In the genomic region with DNA sequence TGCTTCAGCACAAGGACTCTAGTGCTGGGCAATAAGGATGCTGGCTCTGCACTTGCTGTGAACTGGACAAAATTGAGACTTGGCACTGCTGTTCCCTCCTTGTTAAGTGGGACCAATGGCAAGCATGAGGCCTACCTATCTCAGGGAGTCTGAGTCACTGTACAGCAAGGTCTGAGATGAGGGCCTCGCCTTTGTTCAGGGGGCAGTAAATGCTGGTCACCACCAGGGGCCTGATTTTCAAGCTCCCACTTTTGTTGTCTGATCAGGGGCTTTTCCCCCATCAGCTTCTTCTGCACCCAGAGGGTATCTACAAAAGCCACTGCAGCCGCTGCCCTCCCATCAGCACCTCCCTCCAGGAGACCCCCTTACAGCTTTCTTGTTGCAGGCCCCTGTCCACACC, we compare ENCODE assay signal across 1 cellular context.
TF ChIP-seq lines count a peak whose summit lies in the region.

No MANE protein-coding gene starts in this region.

TF ChIP-seq in K562, 482 proteins besides CTCF, POLR2A, EP300 and RAD21:
- TF ChIP-seq, protein P1, sequence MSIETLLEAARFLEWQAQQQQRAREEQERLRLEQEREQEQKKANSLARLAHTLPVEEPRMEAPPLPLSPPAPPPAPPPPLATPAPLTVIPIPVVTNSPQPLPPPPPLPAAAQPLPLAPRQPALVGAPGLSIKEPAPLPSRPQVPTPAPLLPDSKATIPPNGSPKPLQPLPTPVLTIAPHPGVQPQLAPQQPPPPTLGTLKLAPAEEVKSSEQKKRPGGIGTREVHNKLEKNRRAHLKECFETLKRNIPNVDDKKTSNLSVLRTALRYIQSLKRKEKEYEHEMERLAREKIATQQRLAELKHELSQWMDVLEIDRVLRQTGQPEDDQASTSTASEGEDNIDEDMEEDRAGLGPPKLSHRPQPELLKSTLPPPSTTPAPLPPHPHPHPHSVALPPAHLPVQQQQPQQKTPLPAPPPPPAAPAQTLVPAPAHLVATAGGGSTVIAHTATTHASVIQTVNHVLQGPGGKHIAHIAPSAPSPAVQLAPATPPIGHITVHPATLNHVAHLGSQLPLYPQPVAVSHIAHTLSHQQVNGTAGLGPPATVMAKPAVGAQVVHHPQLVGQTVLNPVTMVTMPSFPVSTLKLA (conservative IDR thresholded peaks at IDR 0.05) = no peak
- TF ChIP-seq ARHGAP35 (IDR thresholded peaks at IDR 0.05; ENCODE audit: partially characterized antibody) (no peak), ZNF695 (CRISPR knock-in tag; IDR thresholded peaks at IDR 0.05) (no peak), FOSL1 (tag; conservative IDR thresholded peaks at IDR 0.05) (no peak)
